In genomic region chr15:65287515-65287845, GRCh38 we compare ENCODE assay signal across 9 cellular contexts. TPM values are rescaled to one million over a fixed set of nuclear protein-coding genes. Genes with fewer than 3 reads are reported as not detected.
A peak's percentile ranks its signal among the peaks of the same experiment; 100 is the strongest.
DNase-seq lines count a peak whose midpoint lies in the region; ATAC-seq and TF ChIP-seq lines count a peak whose summit lies in the region.
"Had no signal": no experiment of that assay in that cellular context is flagged by ENCODE, and none has a peak within 500 bp of the region (broad histone marks: within the 10 kb centered on the region; RNA-seq: fewer than 3 reads in every experiment).

No MANE protein-coding gene starts in this region.

- H3K36me3 ChIP-seq in GM23338 (ENCODE audit: insufficient read depth) (no peaks in the 10 kb centered on the region), Panc1 (ENCODE audit: control insufficient read depth, insufficient read depth, low read length) (no peaks in the 10 kb centered on the region), gastrocnemius medialis (no peaks in the 10 kb centered on the region)

- TF ChIP-seq POLR2A in erythroblast (IDR thresholded peaks at IDR 0.05; ENCODE audit: low read length): no peak
- TF ChIP-seq POLR2A in gastrocnemius medialis (IDR thresholded peaks at IDR 0.05): no peak

- H3K4me1 ChIP-seq in GM23338 (ENCODE audit: insufficient read depth) (peaks cover 14% of the 10 kb centered on the region), Panc1 (ENCODE audit: control insufficient read depth, insufficient read depth, low read length) (peaks cover 13% of the 10 kb centered on the region), gastrocnemius medialis (peaks cover 9 to 11% of the 10 kb centered on the region in 2 donors)

- ATAC-seq in GM23338 (no peak), Panc1 (no peak), gastrocnemius medialis (no peak), GM21723 (IDR thresholded peaks at IDR 0.05; ENCODE audit: unreplicated experiment) (no peak)

- POLR2A ChIA-PET in Panc1 (lab: Charles Lee): no interaction called here

- CTCF ChIA-PET in Panc1 (lab: Charles Lee): interaction anchor here (0.7 kb wide), 1 partner anchor 40 kb away, joined by 6 read pairs; no protein-coding TSS in a partner anchor

- no peak overlapping the region for H3K27ac ChIP-seq in GM23338 (ENCODE audit: low read depth)
- H3K27ac ChIP-seq in Panc1 (ENCODE audit: low read length): peak overlapping the region; percentile 93
- H3K27ac ChIP-seq in gastrocnemius medialis: peak overlapping the region; percentile 96 to 99 (median 98)

- H3K4me3 Mint-ChIP-seq in GM23338: peak overlapping the region; percentile 81

- peak overlapping the region; percentile 82 for H3K4me2 ChIP-seq in GM23338

- H3K9me2 ChIP-seq in GM23338 (ENCODE audit: insufficient read depth): peaks cover 5% of the 10 kb centered on the region; the same call in 1 of the 2 replicates

- H3K36me3 Mint-ChIP-seq in GM23338 (ENCODE audit: low read depth): no peaks in the 10 kb centered on the region

- intact Hi-C loops in Panc1 (cut with micrococcal nuclease; ENCODE audit: unreplicated experiment) (no loop called here), gastrocnemius medialis (cut with DNase I; ENCODE audit: low total_unique reads) (loop anchor here (1.0 to 5.0 kb wide), 3 partner anchors 17 to 235 kb away; partner anchors contain the start of genes PDCD7 and RNU5B-1)

- H3K9me3 ChIP-seq in Panc1 (ENCODE audit: control insufficient read depth, insufficient read depth, low read depth, low read length) (no peaks in the 10 kb centered on the region), gastrocnemius medialis (no peaks in the 10 kb centered on the region)

- H3F3A ChIP-seq in GM23338 (replicated peaks; ENCODE audit: low read depth): 0 out of 2 replicates have a peak, but pooled peaks cover 6% of the 10 kb centered on the region

- H3K4me3 ChIP-seq in GM23338: no peak overlapping the region; the same call in 1 of the 2 replicates
- H3K4me3 ChIP-seq in Panc1 (ENCODE audit: low read depth in 2 of 2, low read length in 2 of 2): peak overlapping the region; percentile 64 to 83
- H3K4me3 ChIP-seq in gastrocnemius medialis: peak overlapping the region in 2 of 4 donors; percentile 68 to 90

- no peaks in the 10 kb centered on the region for H3K9me3 Mint-ChIP-seq in GM23338

- no peaks in the 10 kb centered on the region for H4K20me1 ChIP-seq in GM23338 (replicated peaks; ENCODE audit: insufficient read depth)

- peaks cover 29% of the 10 kb centered on the region for H3K27me3 ChIP-seq in GM23338 (ENCODE audit: insufficient read depth)
- H3K27me3 ChIP-seq in Panc1 (ENCODE audit: control insufficient read depth, insufficient read depth, low read length): no peaks in the 10 kb centered on the region
- no peaks in the 10 kb centered on the region for H3K27me3 ChIP-seq in gastrocnemius medialis

- no TSS peak for BruUV-seq in Panc1 (replicated peaks; lab: Mats Ljungman, UMichigan)

- no peak overlapping the region for H3K27ac Mint-ChIP-seq in GM23338

- no peak for DNase-seq in GM23338 (ENCODE audit: low spot score)
- DNase-seq in Panc1 (ENCODE audit: low read depth, low spot score): no peak
- peak; percentile 16 to 27 for DNase-seq in erythroblast (lab: John Stamatoyannopoulos, UW)
- no peak for DNase-seq in gastrocnemius medialis
- DNase-seq in hypothalamus (lab: John Stamatoyannopoulos, UW): no peak
- DNase-seq in NCI-H446 (lab: John Stamatoyannopoulos, UW): no peak
- no peak for DNase-seq in DMS153 treated with DMSO at 0.1 percent for 48 hours (lab: John Stamatoyannopoulos, UW; ENCODE audit: unreplicated experiment)

- peaks cover 13% of the 10 kb centered on the region for H3K27me3 Mint-ChIP-seq in GM23338 (ENCODE audit: insufficient read depth, low read depth, poor library complexity)

- in situ Hi-C loops in Panc1 (cut with HindIII; ENCODE audit: low pct_unique_long_range_greater_than_20kb, low sequenced_read_pairs): no loop called here
- in situ Hi-C loops in gastrocnemius medialis (cut with MboI; ENCODE audit: low sequenced_read_pairs in 4 of 4): loop anchor here in 3 of 4 donors (25.0 kb wide), 1 partner anchor 250 kb away; the partner anchor contains the start of genes MTFMT (in 3 of the 3) and SLC51B (in 3 of the 3)

- no peaks in the 10 kb centered on the region for H3K79me2 ChIP-seq in GM23338 (replicated peaks; ENCODE audit: insufficient read depth)

- H2AFZ ChIP-seq in GM23338: peak overlapping the region; percentile 95

- peaks cover 14% of the 10 kb centered on the region for H3K4me1 Mint-ChIP-seq in GM23338

- TF ChIP-seq CTCF in GM23338 (conservative IDR thresholded peaks at IDR 0.05; ENCODE audit: low read depth in 2 of 2): no peak
- TF ChIP-seq CTCF in Panc1 (IDR thresholded peaks at IDR 0.05): no peak
- no peak for TF ChIP-seq CTCF in gastrocnemius medialis (IDR thresholded peaks at IDR 0.05 in 4 of 5, conservative IDR thresholded peaks at IDR 0.05 in 1 of 5)

TF ChIP-seq in GM23338, 12 proteins besides CTCF, POLR2A, EP300 and RAD21:
- TF ChIP-seq ZNF331 (CRISPR knock-in tag; IDR thresholded peaks at IDR 0.05; ENCODE audit: low read depth) (no peak), POLR2AphosphoS5 (IDR thresholded peaks at IDR 0.05; ENCODE audit: low read depth) (no peak), NANOG (IDR thresholded peaks at IDR 0.05; ENCODE audit: borderline replicate concordance) (no peak), JUNB (IDR thresholded peaks at IDR 0.05; ENCODE audit: unreplicated experiment) (no peak), ZNF462 (CRISPR knock-in tag; IDR thresholded peaks at IDR 0.05) (no peak), EZH2 (IDR thresholded peaks at IDR 0.05; ENCODE audit: low read depth, unreplicated experiment) (no peak)

RNA-seq across cellular contexts. Expression of gene PARP16, which starts 0.8 kb away (rescaled TPM):
- 3.6 and 4.6 TPM in 2 replicates for total RNA-seq in GM23338 (2014; rRNA removed; shearing (Covaris generic))
- polyA plus RNA-seq in GM23338 (2016; fragmentation: Nextera tagmentation; extraction: Ambion mirVana): 4.1 and 4.4 TPM in 2 replicates
- total RNA-seq in Panc1 (2021; ENCODE audit: unreplicated experiment) (15.4 TPM), gastrocnemius medialis (1 to 10 TPM; 2.6 to 3.3 (median 3.0) TPM)
- 15.6 TPM for polyA plus RNA-seq in Panc1 (2012; ENCODE audit: insufficient read length)

RNA-seq across cellular contexts. Expression of gene RNU5A-1, which starts 8.4 kb away (rescaled TPM):
- not detected in 2 replicates for total RNA-seq in GM23338 (2014; rRNA removed; shearing (Covaris generic))
- polyA plus RNA-seq in GM23338 (2016; fragmentation: Nextera tagmentation; extraction: Ambion mirVana): not detected in 2 replicates
- total RNA-seq in Panc1 (2021; ENCODE audit: unreplicated experiment) (not detected), gastrocnemius medialis (not detected)
- not detected for polyA plus RNA-seq in Panc1 (2012; ENCODE audit: insufficient read length)
- total RNA-seq: mucosa of gallbladder had no signal

RNA-seq across cellular contexts. Expression of gene RNU5B-1, which starts 17.0 kb away (rescaled TPM):
- total RNA-seq in GM23338 (2014; rRNA removed; shearing (Covaris generic)): not detected in 2 replicates
- not detected in 2 replicates for polyA plus RNA-seq in GM23338 (2016; fragmentation: Nextera tagmentation; extraction: Ambion mirVana)
- not detected for total RNA-seq in Panc1 (2021; ENCODE audit: unreplicated experiment)
- polyA plus RNA-seq in Panc1 (2012; ENCODE audit: insufficient read length): not detected
- total RNA-seq in gastrocnemius medialis: not detected

Comparison
In these comparisons a context has a peak if more than half of its experiments do, and no peak if none do; other contexts are left out.
1. DNase-seq: peak in erythroblast (2 of 2); none in GM23338 (single experiment), Panc1 (single experiment), gastrocnemius medialis (0 of 2), hypothalamus (0 of 51), NCI-H446 (0 of 2) and DMS153 treated with DMSO at 0.1 percent for 48 hours (single experiment).